In the genomic region with DNA sequence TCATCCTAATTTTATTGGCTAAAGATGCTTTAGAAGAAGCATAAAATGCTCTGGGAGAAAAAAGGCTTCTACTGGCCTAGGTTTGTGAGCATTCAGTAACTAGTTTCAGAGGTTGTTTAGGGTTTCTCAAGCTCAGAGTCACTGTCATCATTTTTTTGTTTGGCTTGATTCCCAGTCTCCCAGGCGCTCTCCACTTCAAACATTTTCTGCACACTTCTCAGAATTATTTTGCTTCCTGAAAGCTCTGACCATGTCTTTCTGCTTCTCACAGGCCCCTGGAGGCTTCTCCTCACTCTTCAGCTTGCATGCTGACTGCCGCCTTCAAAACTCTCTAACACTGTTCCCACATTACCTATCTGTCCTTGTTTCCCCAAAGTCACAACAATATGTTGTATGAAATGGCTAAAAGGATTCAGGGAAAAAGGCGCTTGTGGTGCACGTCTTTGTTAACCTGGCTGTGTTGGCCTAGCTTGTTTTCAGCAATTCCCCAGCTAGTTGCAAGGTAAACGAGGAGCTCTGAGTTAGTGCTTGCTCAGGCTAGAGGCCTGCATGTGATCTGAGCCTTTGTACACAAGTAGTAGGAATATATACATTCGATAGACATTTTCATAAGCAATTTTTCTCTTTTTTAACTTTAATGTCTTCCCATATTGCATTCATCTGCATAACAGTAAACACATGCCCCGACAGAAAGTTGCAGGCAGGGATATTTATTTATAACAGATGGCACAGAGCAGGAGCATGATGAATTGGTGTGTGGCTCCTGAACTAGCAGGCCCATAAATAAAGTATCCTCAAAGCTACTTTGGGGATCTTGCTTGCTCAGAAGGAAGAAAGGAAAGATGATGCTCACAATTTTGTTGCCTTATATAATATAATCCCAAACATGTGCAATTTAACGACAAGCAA, we compare ENCODE assay signal across 12 cellular contexts.
DNase-seq lines count a peak whose midpoint lies in the region; ATAC-seq and TF ChIP-seq lines count a peak whose summit lies in the region.
"Had no signal": no experiment of that assay in that cellular context is flagged by ENCODE, and none has a peak within 500 bp of the region (broad histone marks: within the 10 kb centered on the region; RNA-seq: fewer than 3 reads in every experiment).

No MANE protein-coding gene starts in this region.

- no peak overlapping the region for H3K4me3 Mint-ChIP-seq in stimulated activated memory B cell treated with anti-CD40 and anti-IgM and Interleukin-4, amounts not matched to agents 10 μg/mL and 1 μg/mL and 100 μg/mL, for 72 hours
- H3K4me3 Mint-ChIP-seq: dendritic cell treated with granulocyte-macrophage colony-stimulating factor and Interleukin-4, amounts not matched to agents 40 ng/mL and 50 ng/mL, for 4 days had no signal

- H3K27ac ChIP-seq in osteoblast (ENCODE audit: low read depth, low read length) = no peak overlapping the region

- no peaks in the 10 kb centered on the region for H3K36me3 Mint-ChIP-seq in stimulated activated memory B cell treated with anti-CD40 and anti-IgM and Interleukin-4, amounts not matched to agents 10 μg/mL and 1 μg/mL and 100 μg/mL, for 72 hours

- H3K4me1 ChIP-seq in osteoblast (ENCODE audit: insufficient read depth, low read length) = peaks cover 6% of the 10 kb centered on the region

- H4K20me1 ChIP-seq in osteoblast (ENCODE audit: insufficient read depth, low read length) = no peaks in the 10 kb centered on the region

- no peaks in the 10 kb centered on the region for H3K9me3 ChIP-seq in osteoblast (ENCODE audit: low read depth, low read length)
- H3K9me3 ChIP-seq: upper lobe of left lung had no signal

- peaks cover 13% of the 10 kb centered on the region for H3K27me3 Mint-ChIP-seq in stimulated activated memory B cell treated with anti-CD40 and anti-IgM and Interleukin-4, amounts not matched to agents 10 μg/mL and 1 μg/mL and 100 μg/mL, for 72 hours

- peak overlapping the region; percentile 65 for H2AFZ ChIP-seq in osteoblast (ENCODE audit: low read length)

- no peak overlapping the region for H3K27ac Mint-ChIP-seq in stimulated activated memory B cell treated with anti-CD40 and anti-IgM and Interleukin-4, amounts not matched to agents 10 μg/mL and 1 μg/mL and 100 μg/mL, for 72 hours
- H3K27ac Mint-ChIP-seq: dendritic cell treated with granulocyte-macrophage colony-stimulating factor and Interleukin-4, amounts not matched to agents 40 ng/mL and 50 ng/mL, for 4 days had no signal

- TF ChIP-seq POLR2A in erythroblast (IDR thresholded peaks at IDR 0.05; ENCODE audit: low read length) = no peak

- no peak for ATAC-seq in stimulated activated memory B cell treated with anti-CD40 and anti-IgM and Interleukin-4, amounts not matched to agents 10 μg/mL and 1 μg/mL and 100 μg/mL, for 72 hours
- ATAC-seq: Panc1 had no signal

- no peak overlapping the region for H3K4me2 ChIP-seq in osteoblast (ENCODE audit: insufficient read depth, low read length)

- H3K36me3 ChIP-seq in osteoblast (ENCODE audit: insufficient read depth, low read length) = no peaks in the 10 kb centered on the region
- H3K36me3 ChIP-seq: upper lobe of left lung had no signal

- no peaks in the 10 kb centered on the region for H3K9me3 Mint-ChIP-seq in stimulated activated memory B cell treated with anti-CD40 and anti-IgM and Interleukin-4, amounts not matched to agents 10 μg/mL and 1 μg/mL and 100 μg/mL, for 72 hours
- H3K9me3 Mint-ChIP-seq: dendritic cell treated with granulocyte-macrophage colony-stimulating factor and Interleukin-4, amounts not matched to agents 40 ng/mL and 50 ng/mL, for 4 days had no signal

- H3K4me1 Mint-ChIP-seq in stimulated activated memory B cell treated with anti-CD40 and anti-IgM and Interleukin-4, amounts not matched to agents 10 μg/mL and 1 μg/mL and 100 μg/mL, for 72 hours = peaks cover 10% of the 10 kb centered on the region

- no peak overlapping the region for H3K4me3 ChIP-seq in osteoblast (ENCODE audit: insufficient read depth, low read length)
- H3K4me3 ChIP-seq: upper lobe of left lung had no signal

- TF ChIP-seq CTCF in osteoblast (IDR thresholded peaks at IDR 0.05; ENCODE audit: extremely low read depth, low read depth, low read length) = no peak

- DNase-seq in GM03348 (ENCODE audit: low spot score) (peak; percentile 41), NCI-H2227 treated with DMSO at 0.1 percent for 48 hours (lab: John Stamatoyannopoulos, UW) (peak; percentile 27), erythroblast (lab: John Stamatoyannopoulos, UW) (peak; percentile 67 to 82), osteoblast (ENCODE audit: insufficient read length, low spot score, missing footprints) (peak; percentile 47), NCI-H1436 treated with DMSO at 0.1 percent for 48 hours (lab: John Stamatoyannopoulos, UW) (no peak)
- no peak for DNase-seq in activated CD8-positive, alpha-beta memory T cell treated with anti-CD3 and anti-CD28 coated beads, Interleukin-2, amount 50 U/mL, for 48 hours
- no peak for DNase-seq in activated naive CD4-positive, alpha-beta T cell treated with Interleukin-2 at 50 U/mL for 16 hours
- DNase-seq: stimulated activated CD4-positive, alpha-beta T cell treated with anti-CD3 and anti-CD28 coated beads, Interleukin-4, amount 100 ng/mL, for 1 hour; upper lobe of left lung had no signal

- H3K27me3 ChIP-seq in osteoblast (ENCODE audit: insufficient read depth, low read length) = no peaks in the 10 kb centered on the region
- H3K27me3 ChIP-seq: upper lobe of left lung had no signal

- no peaks in the 10 kb centered on the region for H3K79me2 ChIP-seq in osteoblast (ENCODE audit: insufficient read depth, low read length)

Comparison
In these comparisons a context has a peak if more than half of its experiments do, and no peak if none do; other contexts are left out.
1. DNase-seq: peak in GM03348 (single experiment), NCI-H2227 treated with DMSO at 0.1 percent for 48 hours (single experiment), erythroblast (2 of 2) and osteoblast (single experiment); none in activated CD8-positive, alpha-beta memory T cell treated with anti-CD3 and anti-CD28 coated beads, Interleukin-2, amount 50 U/mL, for 48 hours (single experiment), NCI-H1436 treated with DMSO at 0.1 percent for 48 hours (single experiment) and activated naive CD4-positive, alpha-beta T cell treated with Interleukin-2 at 50 U/mL for 16 hours (single experiment).